ENCODE assay signal across 20 cellular contexts in genomic region chr14:49755378-49755777, GRCh38.
"Had no signal": no experiment of that assay in that cellular context is flagged by ENCODE, and none has a peak within 500 bp of the region (broad histone marks: within the 10 kb centered on the region; RNA-seq: fewer than 3 reads in every experiment).

No MANE protein-coding gene starts in this region.

- DNase-seq: KBM-7, MV-4-11, NCI-H1092 treated with DMSO at 0.1 percent for 48 hours, NCI-H1436, NCI-H187, NCI-H2029, NCI-H2081 treated with DMSO at 0.1 percent for 48 hours, NCI-H2171, NCI-H226, NCI-H446, NCI-H510A, NCI-H524 treated with DMSO at 0.1 percent for 48 hours, NCI-H69, NCI-H774, SHP77, SK-N-SH, SW 1271 had no signal

- H3K4me3 Mint-ChIP-seq: IgD-negative memory B cell had no signal

- H3K27ac ChIP-seq: RWPE1 had no signal

- H3K4me2 ChIP-seq: SK-N-SH had no signal

- ATAC-seq: Panc1 had no signal

- H3K9ac ChIP-seq: SK-N-SH had no signal

- H3K27me3 Mint-ChIP-seq: IgD-negative memory B cell had no signal

- H3K9me3 ChIP-seq: SK-N-SH had no signal
